In genomic region chr14:64914237-64914971, GRCh38 we compare ENCODE assay signal across 8 cellular contexts. TPM values are rescaled to one million over a fixed set of nuclear protein-coding genes. Genes with fewer than 3 reads are reported as not detected.
DNase-seq lines count a peak whose midpoint lies in the region; ATAC-seq and TF ChIP-seq lines count a peak whose summit lies in the region.

TSS of gene CHURC1 (plus strand) at chr14:64914455. CDS start at chr14:64914496, 41 bp downstream.

- H3K9me3 ChIP-seq in PC-3 (ENCODE audit: low read length) (no peaks in the 10 kb centered on the region), mucosa of descending colon (no peaks in the 10 kb centered on the region)

- peaks cover 50% of the 10 kb centered on the region for H3K79me2 ChIP-seq in PC-3 (ENCODE audit: low read length)

- TF ChIP-seq EP300 in Ishikawa (IDR thresholded peaks at IDR 0.05; ENCODE audit: borderline replicate concordance): no peak

- H4K20me1 ChIP-seq in PC-3 (ENCODE audit: low read length): 0 out of 2 replicates have a peak, but pooled peaks cover 3% of the 10 kb centered on the region

- POLR2A ChIA-PET in PC-3 (lab: Charles Lee; ENCODE audit: unreplicated experiment): interaction anchor here (0.5 to 0.7 kb wide), 4 partner anchors 72 to 569 kb away, joined by 3 to 7 read pairs (median 3); no protein-coding TSS in a partner anchor

- no peak for TF ChIP-seq RAD21 in Ishikawa (IDR thresholded peaks at IDR 0.05; ENCODE audit: low read depth)

- CTCF ChIA-PET in PC-3 (lab: Charles Lee): interaction anchor here (0.5 to 1.2 kb wide), 2 partner anchors 105 to 374 kb away, joined by 3 to 5 read pairs; no protein-coding TSS in a partner anchor

- H3K36me3 ChIP-seq in PC-3 (ENCODE audit: low read depth, low read length) (no peaks in the 10 kb centered on the region; the same call in 1 of the 2 replicates), mucosa of descending colon (ENCODE audit: low read depth) (no peaks in the 10 kb centered on the region)

- H3K4me3 ChIP-seq in PC-3 (ENCODE audit: low read length) (peak within 1 kb of the TSS; percentile 85), mucosa of descending colon (peak within 1 kb of the TSS; percentile 96)

- no TSS peak for BruUV-seq in PC-3 (replicated peaks; lab: Mats Ljungman, UMichigan)

- no peaks in the 10 kb centered on the region for H3K27me3 ChIP-seq in PC-3 (ENCODE audit: low read length)

- TF ChIP-seq CTCF in PC-3 (conservative IDR thresholded peaks at IDR 0.05; ENCODE audit: low read depth, low read length) (no peak), mucosa of descending colon (IDR thresholded peaks at IDR 0.05) (peak; percentile 1)

- H3K9ac ChIP-seq in PC-3 (ENCODE audit: low read length): peak within 1 kb of the TSS; percentile 95

- DNase-seq in DMS114 treated with DMSO at 0.1 percent for 48 hours (lab: John Stamatoyannopoulos, UW; ENCODE audit: unreplicated experiment): peak; percentile 92
- peak; percentile 100 for DNase-seq in PC-3
- DNase-seq in activated T-cell treated with anti-CD3 and anti-CD28 coated beads for 48 hours (ENCODE audit: low read depth): peak; percentile 92
- peak; percentile 92 for DNase-seq in epithelial cell of prostate (ENCODE audit: low read depth, low spot score)
- peak; percentile 99 to 100 (median 99) for DNase-seq in mucosa of descending colon
- DNase-seq in stimulated activated CD8-positive, alpha-beta memory T cell treated with anti-CD3 and anti-CD28 coated beads, Interleukin-4, amount 100 ng/mL, for 24 hours (ENCODE audit: low read depth): peak; percentile 95

- peak within 1 kb of the TSS; percentile 94 for H3K4me2 ChIP-seq in PC-3 (ENCODE audit: low read length)

- H3K4me1 ChIP-seq in PC-3 (ENCODE audit: insufficient read depth, low read length) (peaks cover 15% of the 10 kb centered on the region), mucosa of descending colon (ENCODE audit: low read depth) (peaks cover 11% of the 10 kb centered on the region)

- ATAC-seq in GM21576 (IDR thresholded peaks at IDR 0.05; ENCODE audit: unreplicated experiment): peak; percentile 93
- ATAC-seq in PC-3: peak; percentile 99
- peak; percentile 100 for ATAC-seq in mucosa of descending colon

- H3F3A ChIP-seq in PC-3 (ENCODE audit: low read length, unreplicated experiment): no peaks in the 10 kb centered on the region

- intact Hi-C loops in PC-3 (cut with micrococcal nuclease): loop anchor here (1.0 to 5.0 kb wide), 2 partner anchors 72 to 107 kb away; partner anchors contain the start of gene FNTB
- intact Hi-C loops in mucosa of descending colon (cut with DNase I, micrococcal nuclease): no loop called here

- H2AFZ ChIP-seq in PC-3 (ENCODE audit: low read length): peak within 1 kb of the TSS; percentile 93

- H3K27ac ChIP-seq in PC-3 (ENCODE audit: low read length) (peak within 1 kb of the TSS; percentile 48), epithelial cell of prostate (peak within 1 kb of the TSS; percentile 73)

- no peaks in the 10 kb centered on the region for H3K9me2 ChIP-seq in PC-3 (replicated peaks; ENCODE audit: low read length)

TF ChIP-seq in Ishikawa, 13 proteins besides CTCF, POLR2A, EP300 and RAD21:
- TF ChIP-seq, protein P1, sequence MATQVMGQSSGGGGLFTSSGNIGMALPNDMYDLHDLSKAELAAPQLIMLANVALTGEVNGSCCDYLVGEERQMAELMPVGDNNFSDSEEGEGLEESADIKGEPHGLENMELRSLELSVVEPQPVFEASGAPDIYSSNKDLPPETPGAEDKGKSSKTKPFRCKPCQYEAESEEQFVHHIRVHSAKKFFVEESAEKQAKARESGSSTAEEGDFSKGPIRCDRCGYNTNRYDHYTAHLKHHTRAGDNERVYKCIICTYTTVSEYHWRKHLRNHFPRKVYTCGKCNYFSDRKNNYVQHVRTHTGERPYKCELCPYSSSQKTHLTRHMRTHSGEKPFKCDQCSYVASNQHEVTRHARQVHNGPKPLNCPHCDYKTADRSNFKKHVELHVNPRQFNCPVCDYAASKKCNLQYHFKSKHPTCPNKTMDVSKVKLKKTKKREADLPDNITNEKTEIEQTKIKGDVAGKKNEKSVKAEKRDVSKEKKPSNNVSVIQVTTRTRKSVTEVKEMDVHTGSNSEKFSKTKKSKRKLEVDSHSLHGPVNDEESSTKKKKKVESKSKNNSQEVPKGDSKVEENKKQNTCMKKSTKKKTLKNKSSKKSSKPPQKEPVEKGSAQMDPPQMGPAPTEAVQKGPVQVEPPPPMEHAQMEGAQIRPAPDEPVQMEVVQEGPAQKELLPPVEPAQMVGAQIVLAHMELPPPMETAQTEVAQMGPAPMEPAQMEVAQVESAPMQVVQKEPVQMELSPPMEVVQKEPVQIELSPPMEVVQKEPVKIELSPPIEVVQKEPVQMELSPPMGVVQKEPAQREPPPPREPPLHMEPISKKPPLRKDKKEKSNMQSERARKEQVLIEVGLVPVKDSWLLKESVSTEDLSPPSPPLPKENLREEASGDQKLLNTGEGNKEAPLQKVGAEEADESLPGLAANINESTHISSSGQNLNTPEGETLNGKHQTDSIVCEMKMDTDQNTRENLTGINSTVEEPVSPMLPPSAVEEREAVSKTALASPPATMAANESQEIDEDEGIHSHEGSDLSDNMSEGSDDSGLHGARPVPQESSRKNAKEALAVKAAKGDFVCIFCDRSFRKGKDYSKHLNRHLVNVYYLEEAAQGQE (IDR thresholded peaks at IDR 0.05; ENCODE audit: low read depth): no peak
- TF ChIP-seq TAF1 (IDR thresholded peaks at IDR 0.05; ENCODE audit: low read depth) (peak; percentile 88), TCF12 (IDR thresholded peaks at IDR 0.05; ENCODE audit: low read depth) (no peak), CREB1 (IDR thresholded peaks at IDR 0.05; ENCODE audit: low read depth) (no peak), USF1 (IDR thresholded peaks at IDR 0.05) (no peak), TEAD4 (IDR thresholded peaks at IDR 0.05) (0 out of 2 replicates have a peak, but pooled peaks have one; percentile 28), NFIC (IDR thresholded peaks at IDR 0.05) (no peak; the same call in 1 of the 2 replicates), EGR1 (IDR thresholded peaks at IDR 0.05) (peak; percentile 89)
- TF ChIP-seq, protein P2, sequence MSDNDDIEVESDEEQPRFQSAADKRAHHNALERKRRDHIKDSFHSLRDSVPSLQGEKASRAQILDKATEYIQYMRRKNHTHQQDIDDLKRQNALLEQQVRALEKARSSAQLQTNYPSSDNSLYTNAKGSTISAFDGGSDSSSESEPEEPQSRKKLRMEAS (IDR thresholded peaks at IDR 0.05): peak; percentile 42; the same call in 1 of the 2 replicates

RNA-seq across cellular contexts. Expression of gene CHURC1, which starts in this region (rescaled TPM):
- total RNA-seq in PC-3 (2014; rRNA removed): 44.0 and 50.3 TPM in 2 replicates
- total RNA-seq in mucosa of descending colon: 10 to 100 TPM; 52.4 to 66.5 (median 65.4) TPM

Comparison
In these comparisons a context has a peak if more than half of its experiments do, and no peak if none do; other contexts are left out.
1. Peak in every context shown above with its lines: DNase-seq, ATAC-seq, H3K4me3 ChIP-seq and H3K27ac ChIP-seq.